ENCODE assay signal across 1 cellular context in genomic region chr11:3954448-3955298, GRCh38.
TF ChIP-seq lines count a peak whose summit lies in the region.

No MANE protein-coding gene starts in this region.

TF ChIP-seq in HCT116, 20 proteins besides CTCF, POLR2A, EP300 and RAD21 (continued from another document):
- TF ChIP-seq EZH2phosphoT487 (IDR thresholded peaks at IDR 0.05; ENCODE audit: borderline replicate concordance) (no peak), FOSL1 (IDR thresholded peaks at IDR 0.05; ENCODE audit: low read depth) (no peak), JUND (IDR thresholded peaks at IDR 0.05) (no peak), ELF1 (IDR thresholded peaks at IDR 0.05; ENCODE audit: borderline replicate concordance, low read depth) (no peak), YY1 (IDR thresholded peaks at IDR 0.05; ENCODE audit: extremely low read depth, insufficient replicate concordance, low read depth, low read length) (no peak), SP1 (IDR thresholded peaks at IDR 0.05; ENCODE audit: low read depth) (no peak), EGR1 (IDR thresholded peaks at IDR 0.05; ENCODE audit: low read depth) (no peak), EZH2 (IDR thresholded peaks at IDR 0.05) (no peak), ZFX (IDR thresholded peaks at IDR 0.05) (no peak), SIN3A (IDR thresholded peaks at IDR 0.05; ENCODE audit: low read depth) (no peak), POLR2AphosphoS5 (IDR thresholded peaks at IDR 0.05; ENCODE audit: low read depth, low read length) (no peak), TCF7L2 (IDR thresholded peaks at IDR 0.05; ENCODE audit: borderline replicate concordance, extremely low read depth, insufficient read depth, insufficient read length) (no peak), CEBPB (IDR thresholded peaks at IDR 0.05; ENCODE audit: low read depth) (no peak)
- TF ChIP-seq, protein P1, sequence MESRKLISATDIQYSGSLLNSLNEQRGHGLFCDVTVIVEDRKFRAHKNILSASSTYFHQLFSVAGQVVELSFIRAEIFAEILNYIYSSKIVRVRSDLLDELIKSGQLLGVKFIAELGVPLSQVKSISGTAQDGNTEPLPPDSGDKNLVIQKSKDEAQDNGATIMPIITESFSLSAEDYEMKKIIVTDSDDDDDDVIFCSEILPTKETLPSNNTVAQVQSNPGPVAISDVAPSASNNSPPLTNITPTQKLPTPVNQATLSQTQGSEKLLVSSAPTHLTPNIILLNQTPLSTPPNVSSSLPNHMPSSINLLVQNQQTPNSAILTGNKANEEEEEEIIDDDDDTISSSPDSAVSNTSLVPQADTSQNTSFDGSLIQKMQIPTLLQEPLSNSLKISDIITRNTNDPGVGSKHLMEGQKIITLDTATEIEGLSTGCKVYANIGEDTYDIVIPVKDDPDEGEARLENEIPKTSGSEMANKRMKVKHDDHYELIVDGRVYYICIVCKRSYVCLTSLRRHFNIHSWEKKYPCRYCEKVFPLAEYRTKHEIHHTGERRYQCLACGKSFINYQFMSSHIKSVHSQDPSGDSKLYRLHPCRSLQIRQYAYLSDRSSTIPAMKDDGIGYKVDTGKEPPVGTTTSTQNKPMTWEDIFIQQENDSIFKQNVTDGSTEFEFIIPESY (IDR thresholded peaks at IDR 0.05; ENCODE audit: extremely low read depth, insufficient replicate concordance, low read length), result no peak
- TF ChIP-seq, protein P2, sequence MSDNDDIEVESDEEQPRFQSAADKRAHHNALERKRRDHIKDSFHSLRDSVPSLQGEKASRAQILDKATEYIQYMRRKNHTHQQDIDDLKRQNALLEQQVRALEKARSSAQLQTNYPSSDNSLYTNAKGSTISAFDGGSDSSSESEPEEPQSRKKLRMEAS (IDR thresholded peaks at IDR 0.05), result no peak
